ENCODE assay signal across 26 cellular contexts in genomic region chr20:15616626-15617025, GRCh38.
DNase-seq lines count a peak whose midpoint lies in the region; ATAC-seq and TF ChIP-seq lines count a peak whose summit lies in the region.
"Had no signal": no experiment of that assay in that cellular context is flagged by ENCODE, and none has a peak within 500 bp of the region (broad histone marks: within the 10 kb centered on the region; RNA-seq: fewer than 3 reads in every experiment).

No MANE protein-coding gene starts in this region.

- no peaks in the 10 kb centered on the region for H3K9me3 Mint-ChIP-seq in nephron progenitor cell
- H3K9me3 Mint-ChIP-seq: stimulated activated naive B cell treated with anti-CD40 and anti-IgM and Interleukin-4, amounts not matched to agents 10 μg/mL and 1 μg/mL and 100 μg/mL, for 72 hours had no signal

- peaks cover 14% of the 10 kb centered on the region for H3K4me1 Mint-ChIP-seq in nephron progenitor cell
- H3K4me1 Mint-ChIP-seq: activated T-helper 17 cell treated with anti-CD3 and anti-CD28 coated beads, Interleukin-2, amount 50 U/mL, for 72 hours; CD4-positive, CD25-positive, alpha-beta regulatory T cell; stimulated activated naive B cell treated with anti-CD40 and anti-IgM and Interleukin-4, amounts not matched to agents 10 μg/mL and 1 μg/mL and 100 μg/mL, for 72 hours had no signal

- H3K4me3 Mint-ChIP-seq in nephron progenitor cell = no peak overlapping the region
- H3K4me3 Mint-ChIP-seq: activated CD8-positive, alpha-beta T cell treated with anti-CD3 and anti-CD28 coated beads for 36 hours; activated T-helper 17 cell treated with anti-CD3 and anti-CD28 coated beads, Interleukin-2, amount 50 U/mL, for 72 hours; CD4-positive, CD25-positive, alpha-beta regulatory T cell; stimulated activated naive B cell treated with anti-CD40 and anti-IgM and Interleukin-4, amounts not matched to agents 10 μg/mL and 1 μg/mL and 100 μg/mL, for 72 hours had no signal

- H3K36me3 Mint-ChIP-seq in nephron progenitor cell (ENCODE audit: low read depth) = no peaks in the 10 kb centered on the region
- H3K36me3 Mint-ChIP-seq: CD4-positive, CD25-positive, alpha-beta regulatory T cell; stimulated activated naive B cell treated with anti-CD40 and anti-IgM and Interleukin-4, amounts not matched to agents 10 μg/mL and 1 μg/mL and 100 μg/mL, for 72 hours had no signal

- H3K27me3 Mint-ChIP-seq in nephron progenitor cell (ENCODE audit: low read depth, poor library complexity) = peaks cover 6% of the 10 kb centered on the region
- H3K27me3 Mint-ChIP-seq: activated CD8-positive, alpha-beta T cell treated with anti-CD3 and anti-CD28 coated beads for 36 hours; activated T-helper 17 cell treated with anti-CD3 and anti-CD28 coated beads, Interleukin-2, amount 50 U/mL, for 72 hours; CD4-positive, CD25-positive, alpha-beta regulatory T cell had no signal

- ATAC-seq in GM19395 (IDR thresholded peaks at IDR 0.05; ENCODE audit: unreplicated experiment) = no peak
- ATAC-seq in left lobe of liver = no peak
- ATAC-seq: activated CD8-positive, alpha-beta T cell treated with anti-CD3 and anti-CD28 coated beads for 36 hours; activated T-helper 17 cell treated with anti-CD3 and anti-CD28 coated beads, Interleukin-2, amount 50 U/mL, for 72 hours; GM12878; left colon; stimulated activated naive B cell treated with anti-CD40 and anti-IgM and Interleukin-4, amounts not matched to agents 10 μg/mL and 1 μg/mL and 100 μg/mL, for 72 hours; upper lobe of right lung had no signal

- H3K27ac Mint-ChIP-seq in nephron progenitor cell = peak overlapping the region; percentile 24
- H3K27ac Mint-ChIP-seq: activated CD8-positive, alpha-beta T cell treated with anti-CD3 and anti-CD28 coated beads for 36 hours; activated T-helper 17 cell treated with anti-CD3 and anti-CD28 coated beads, Interleukin-2, amount 50 U/mL, for 72 hours; CD4-positive, CD25-positive, alpha-beta regulatory T cell; stimulated activated naive B cell treated with anti-CD40 and anti-IgM and Interleukin-4, amounts not matched to agents 10 μg/mL and 1 μg/mL and 100 μg/mL, for 72 hours had no signal

- DNase-seq in DMS 273 (lab: John Stamatoyannopoulos, UW; ENCODE audit: unreplicated experiment) (peak; percentile 75), HS-27A (ENCODE audit: low read depth) (peak; percentile 51), SK-N-DZ (ENCODE audit: low spot score) (peak; percentile 23), nephron progenitor cell (no peak), ureter (ENCODE audit: low spot score) (no peak), OCI-M1 (lab: John Stamatoyannopoulos, UW) (no peak), left lobe of liver (ENCODE audit: low spot score) (no peak)
- DNase-seq: activated CD8-positive, alpha-beta T cell treated with anti-CD3 and anti-CD28 coated beads for 36 hours; activated naive CD4-positive, alpha-beta T cell treated with anti-CD3 and anti-CD28 coated beads, Interleukin-2, amount 50 U/mL, for 16 hours; amygdala; Calu3; CD4-positive, CD25-positive, alpha-beta regulatory T cell; effector CD4-positive, alpha-beta T cell; left colon; mesenchymal stem cell; MM.1S; NCI-H1105 treated with DMSO at 0.1 percent for 48 hours; NCI-H1930; NCI-H345; ovary; stimulated activated naive B cell treated with anti-CD40 and anti-IgM and Interleukin-4, amounts not matched to agents 10 μg/mL and 1 μg/mL and 100 μg/mL, for 72 hours; T-helper 2 cell; upper lobe of right lung had no signal

- TF ChIP-seq CTCF in nephron progenitor cell (IDR thresholded peaks at IDR 0.05) = no peak

Comparison
In these comparisons a context has a peak if more than half of its experiments do, and no peak if none do; other contexts are left out.
1. DNase-seq: peak in DMS 273 (single experiment), HS-27A (single experiment) and SK-N-DZ (single experiment); none in nephron progenitor cell (single experiment), ureter (single experiment), OCI-M1 (single experiment) and left lobe of liver (single experiment).